10 cellular contexts compared by ENCODE assay signal in genomic region chr2:211611061-211611518, GRCh38.
A peak's percentile ranks its signal among the peaks of the same experiment; 100 is the strongest.
DNase-seq lines count a peak whose midpoint lies in the region; ATAC-seq, FAIRE-seq and TF ChIP-seq lines count a peak whose summit lies in the region.
"Had no signal": no experiment of that assay in that cellular context is flagged by ENCODE, and none has a peak within 500 bp of the region (broad histone marks: within the 10 kb centered on the region; RNA-seq: fewer than 3 reads in every experiment).

No MANE protein-coding gene starts in this region.

- no peaks in the 10 kb centered on the region for H3K79me1 ChIP-seq in H1 (ENCODE audit: low read depth, low read length)

- no peak overlapping the region for H3K27ac ChIP-seq in HEK293 (ENCODE audit: extremely low read depth, low read depth, low read length)
- no peak overlapping the region for H3K27ac ChIP-seq in H1 (ENCODE audit: low read depth, low read length)

- TF ChIP-seq RAD21 in H1 (IDR thresholded peaks at IDR 0.05 in 1 of 2, conservative IDR thresholded peaks at IDR 0.05 in 1 of 2; ENCODE audit: low read depth in 2 of 2, low read length in 2 of 2): no peak

- ATAC-seq in HG03354 (IDR thresholded peaks at IDR 0.05; ENCODE audit: poor library complexity, severe bottlenecking, unreplicated experiment): no peak
- ATAC-seq in omental fat pad (ENCODE audit: low FRiP score): no peak

- H2AK5ac ChIP-seq in H1 (ENCODE audit: low read depth, low read length): no peak overlapping the region

- no peak overlapping the region; a peak in 1 of 4 replicates for H3K4me2 ChIP-seq in H1 (ENCODE audit: insufficient read depth in 1 of 2, low read depth in 2 of 2, low read length in 2 of 2)

- 90% methylated on average over 6 of the region's 6 CpGs; no CpG with 5 or more reads in 1 of the 2 experiments for WGBS in H1 (ENCODE audit: extremely low coverage in 1 of 2, insufficient coverage in 1 of 2, insufficient read length in 1 of 2, insufficient replicate concordance in 2 of 2, low coverage in 1 of 2, low lambda C conversion rate in 2 of 2, missing lambda C conversion rate in 1 of 2), 2 experiments

- FAIRE-seq in H1 (lab: Jason Lieb, UNC): no peak
- FAIRE-seq: colon had no signal

- no peak overlapping the region for H3K56ac ChIP-seq in H1 (replicated peaks; ENCODE audit: insufficient read length, low read depth, low read length)

- TF ChIP-seq EP300 in H1 (IDR thresholded peaks at IDR 0.05; ENCODE audit: borderline replicate concordance in 1 of 2, low read depth in 2 of 2, low read length in 2 of 2): no peak

- H3K36me3 ChIP-seq in HEK293 (ENCODE audit: control insufficient read depth in 2 of 2, insufficient read depth in 1 of 2, low read length in 2 of 2) (no peaks in the 10 kb centered on the region), H1 (ENCODE audit: control insufficient read depth in 2 of 4, insufficient read depth in 4 of 4, low read length in 3 of 4) (no peaks in the 10 kb centered on the region)

- no peak overlapping the region for H2BK15ac ChIP-seq in H1 (ENCODE audit: low read length)

- no peaks in the 10 kb centered on the region for H3K23me2 ChIP-seq in H1 (ENCODE audit: low read depth, low read length)

- peak overlapping the region; percentile 76; the same call in 1 of the 2 replicates for H2AFZ ChIP-seq in H1 (ENCODE audit: low read length)

- H4K20me1 ChIP-seq in H1 (replicated peaks in 1 of 2; ENCODE audit: control insufficient read depth in 1 of 2, insufficient read depth in 2 of 2, low read length in 2 of 2): no peaks in the 10 kb centered on the region

- no peak overlapping the region for H2BK12ac ChIP-seq in H1 (ENCODE audit: low read depth, low read length)

- CTCF ChIA-PET in HEK293 (lab: Yijun Ruan, JAX): no interaction called here
- CTCF ChIA-PET in H1 (lab: Charles Lee; ENCODE audit: partially characterized antibody): no interaction called here

- no peak for TF ChIP-seq POLR2A in H1 (IDR thresholded peaks at IDR 0.05; ENCODE audit: control extremely low read depth in 1 of 2, low read depth in 2 of 2, low read length in 2 of 2)

- H2BK5ac ChIP-seq in H1 (ENCODE audit: low read depth, low read length): no peak overlapping the region

- H3K14ac ChIP-seq in H1 (ENCODE audit: insufficient read length): no peak overlapping the region

- TF ChIP-seq CTCF in HEK293 (tag by site-specific recombination; IDR thresholded peaks at IDR 0.05) (no peak), H1 (IDR thresholded peaks at IDR 0.05; ENCODE audit: control extremely low read depth in 1 of 3, insufficient read depth in 1 of 3, low read depth in 1 of 3, low read length in 3 of 3) (no peak), foreskin fibroblast (IDR thresholded peaks at IDR 0.05; ENCODE audit: low read depth, low read length) (no peak), omental fat pad (IDR thresholded peaks at IDR 0.05) (no peak)

- no peak overlapping the region for H3K18ac ChIP-seq in H1 (ENCODE audit: extremely low read depth, low read length)

- H3K9me3 ChIP-seq in HEK293 (ENCODE audit: control insufficient read depth, insufficient read depth, low read depth, low read length): no peaks in the 10 kb centered on the region
- no peaks in the 10 kb centered on the region for H3K9me3 ChIP-seq in H1 (ENCODE audit: insufficient read depth in 2 of 2, low read depth in 1 of 2, low read length in 1 of 2)

- H3K4me3 ChIP-seq in HEK293 (ENCODE audit: low read depth, low read length) (no peak overlapping the region), H1 (ENCODE audit: extremely low read depth in 1 of 4, insufficient read depth in 2 of 4, low read depth in 3 of 4, low read length in 4 of 4) (no peak overlapping the region), foreskin fibroblast (ENCODE audit: low read depth in 1 of 2, low read length in 2 of 2) (no peak overlapping the region)

- H3K4ac ChIP-seq in H1 (replicated peaks; ENCODE audit: insufficient read length, low read depth, low read length): no peak overlapping the region

- DNase-seq in DMS53 treated with DMSO at 0.1 percent for 48 hours (lab: John Stamatoyannopoulos, UW; ENCODE audit: unreplicated experiment) (peak; percentile 76), NOMO-1 treated with DMSO at 0.1 percent for 48 hours (lab: John Stamatoyannopoulos, UW; ENCODE audit: unreplicated experiment) (peak; percentile 54), H1 (ENCODE audit: low read depth in 1 of 2, low spot score in 2 of 2) (no peak), foreskin fibroblast (no peak), omental fat pad (ENCODE audit: low spot score) (no peak), NCI-H524 treated with DMSO at 0.1 percent for 48 hours (lab: John Stamatoyannopoulos, UW) (no peak)
- DNase-seq: T-helper 9 cell had no signal

- peak overlapping the region; percentile 35; the same call in 1 of the 2 replicates for H4K8ac ChIP-seq in H1 (ENCODE audit: extremely low read depth, insufficient read depth, low read length)

- H4K5ac ChIP-seq in H1 (ENCODE audit: insufficient read length, low read depth, low read length): no peak overlapping the region

- no peak overlapping the region for H3K9ac ChIP-seq in H1 (replicated peaks in 1 of 4; ENCODE audit: extremely low read depth in 1 of 4, low read depth in 3 of 4, low read length in 3 of 4)

- H2BK120ac ChIP-seq in H1 (replicated peaks; ENCODE audit: low read depth, low read length): no peak overlapping the region

- H3K27me3 ChIP-seq in H1 (replicated peaks in 1 of 4; ENCODE audit: control insufficient read depth in 3 of 4, extremely low read depth in 1 of 4, insufficient read depth in 3 of 4, low read length in 3 of 4): no peaks in the 10 kb centered on the region

- H3K79me2 ChIP-seq in H1 (ENCODE audit: control insufficient read depth in 1 of 2, insufficient read depth in 2 of 2, low read length in 2 of 2): no peaks in the 10 kb centered on the region

- H3K4me1 ChIP-seq in HEK293 (ENCODE audit: control insufficient read depth, insufficient read depth, low read length) (no peaks in the 10 kb centered on the region), H1 (replicated peaks in 1 of 4; ENCODE audit: control insufficient read depth in 3 of 4, insufficient read depth in 4 of 4, low read length in 3 of 4) (peaks cover 0 to 3% (median 2%) of the 10 kb centered on the region in 4 experiments; a peak in 1 of 7 replicates)

- no peak overlapping the region for H2BK20ac ChIP-seq in H1 (ENCODE audit: low read length)

- no peak overlapping the region for H4K91ac ChIP-seq in H1 (replicated peaks; ENCODE audit: insufficient read length, low read length)

- POLR2A ChIA-PET in HEK293 (lab: Yijun Ruan, JAX): no interaction called here
- POLR2A ChIA-PET in H1 (lab: Charles Lee; ENCODE audit: partially characterized antibody): no interaction called here

- no peak overlapping the region for H3K23ac ChIP-seq in H1 (ENCODE audit: insufficient read length)

TF ChIP-seq in HEK293, 187 proteins besides CTCF, POLR2A, EP300 and RAD21:
- peak; percentile 65 for TF ChIP-seq PRDM1 (tag by site-specific recombination; IDR thresholded peaks at IDR 0.05)
- TF ChIP-seq BCL11B (tag by site-specific recombination; IDR thresholded peaks at IDR 0.05; ENCODE audit: low read depth): no peak

TF ChIP-seq in H1, 55 proteins besides CTCF, POLR2A, EP300 and RAD21:
- no peak for TF ChIP-seq CREB1 (IDR thresholded peaks at IDR 0.05)
- TF ChIP-seq EZH2 (IDR thresholded peaks at IDR 0.05; ENCODE audit: low read depth, low read length, severe bottlenecking): no peak
- no peak for TF ChIP-seq JUN (IDR thresholded peaks at IDR 0.05; ENCODE audit: low read depth, low read length)
- no peak for TF ChIP-seq RNF2 (IDR thresholded peaks at IDR 0.05; ENCODE audit: borderline replicate concordance, low read depth, low read length, missing control alignments, poor library complexity, severe bottlenecking)
- TF ChIP-seq SIX5 (IDR thresholded peaks at IDR 0.05; ENCODE audit: low read depth, low read length): no peak
- TF ChIP-seq ATF2 (IDR thresholded peaks at IDR 0.05; ENCODE audit: low read length): no peak
- TF ChIP-seq SUZ12 (IDR thresholded peaks at IDR 0.05; ENCODE audit: low read length): no peak

Comparison
In these comparisons a context has a peak if more than half of its experiments do, and no peak if none do; other contexts are left out.
1. DNase-seq: peak in DMS53 treated with DMSO at 0.1 percent for 48 hours (single experiment) and NOMO-1 treated with DMSO at 0.1 percent for 48 hours (single experiment); none in H1 (0 of 2), foreskin fibroblast (0 of 2), omental fat pad (single experiment) and NCI-H524 treated with DMSO at 0.1 percent for 48 hours (single experiment).